Comparison of ENCODE assay signal across 34 cellular contexts in the genomic region with DNA sequence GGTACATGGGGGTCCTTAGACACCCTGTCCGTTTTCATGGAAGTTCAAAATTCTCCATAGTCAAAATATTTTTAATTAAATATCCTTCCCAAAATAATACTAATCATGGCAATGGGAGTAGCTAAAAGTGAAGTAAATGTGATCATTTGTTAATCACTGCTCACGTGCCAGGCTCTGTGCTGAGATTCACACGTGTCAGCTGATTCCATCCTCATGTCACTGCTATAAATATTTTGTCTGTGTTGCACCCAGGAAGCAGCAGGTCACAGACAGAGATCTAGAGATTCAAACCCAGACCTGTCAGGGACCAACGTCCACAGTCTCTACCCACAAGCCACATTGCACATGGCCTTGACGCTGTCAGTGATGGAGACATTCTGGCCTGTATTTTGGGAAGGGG.
"Had no signal": no experiment of that assay in that cellular context is flagged by ENCODE, and none has a peak within 500 bp of the region (broad histone marks: within the 10 kb centered on the region; RNA-seq: fewer than 3 reads in every experiment).

No MANE protein-coding gene starts in this region.

- H3K27ac ChIP-seq: KMS-11 had no signal

- H3K4me3 ChIP-seq: MG63 had no signal

- H3K9ac ChIP-seq: KMS-11 had no signal

- H3K4me2 ChIP-seq: KMS-11 had no signal

- H3K36me3 ChIP-seq: MG63 had no signal

- H3K9me3 ChIP-seq: MG63 had no signal

- DNase-seq: Karpas-422, Kasumi-1, MG63, MM.1S, MV-4-11, NCI-H1048, NCI-H1092, NCI-H1092 treated with DMSO at 0.1 percent for 48 hours, NCI-H1105, NCI-H1105 treated with DMSO at 0.1 percent for 48 hours, NCI-H1417, NCI-H1417 treated with DMSO at 0.1 percent for 48 hours, NCI-H1436, NCI-H1436 treated with DMSO at 0.1 percent for 48 hours, NCI-H146, NCI-H1694, NCI-H1694 treated with DMSO at 0.1 percent for 48 hours, NCI-H187, NCI-H187 treated with DMSO at 0.1 percent for 48 hours, NCI-H1930, NCI-H2029, NCI-H2081, NCI-H2081 treated with DMSO at 0.1 percent for 48 hours, NCI-H2107, NCI-H2171, NCI-H2171 treated with DMSO at 0.1 percent for 48 hours, NCI-H2227 treated with DMSO at 0.1 percent for 48 hours, NCI-H226, NCI-H345, NCI-H446, NCI-H446 treated with DMSO at 0.1 percent for 48 hours, NCI-H510A, NCI-H510A treated with DMSO at 0.1 percent for 48 hours had no signal
